19 cellular contexts compared by ENCODE assay signal in genomic region chr11:128195756-128196155, GRCh38.
DNase-seq lines count a peak whose midpoint lies in the region; ATAC-seq and TF ChIP-seq lines count a peak whose summit lies in the region.
"Had no signal": no experiment of that assay in that cellular context is flagged by ENCODE, and none has a peak within 500 bp of the region (broad histone marks: within the 10 kb centered on the region; RNA-seq: fewer than 3 reads in every experiment).

No MANE protein-coding gene starts in this region.

- H3K4me1 ChIP-seq in DND-41 (ENCODE audit: insufficient read depth, low read length): peaks cover 61% of the 10 kb centered on the region
- H3K4me1 ChIP-seq in Loucy (ENCODE audit: insufficient read depth, low read length, poor library complexity, severe bottlenecking): peaks cover 53% of the 10 kb centered on the region
- no peaks in the 10 kb centered on the region for H3K4me1 ChIP-seq in body of pancreas
- H3K4me1 ChIP-seq: Caco-2, SJCRH30 had no signal

- H3K27me3 ChIP-seq in DND-41 (ENCODE audit: insufficient read depth, low read length, poor library complexity) (no peaks in the 10 kb centered on the region), Loucy (ENCODE audit: insufficient read depth, low read length, poor library complexity, severe bottlenecking) (no peaks in the 10 kb centered on the region), body of pancreas (no peaks in the 10 kb centered on the region)
- H3K27me3 ChIP-seq: SJCRH30 had no signal

- H3K4me1 Mint-ChIP-seq in activated T-helper 17 cell treated with anti-CD3 and anti-CD28 coated beads, Interleukin-2, amount 50 U/mL, for 72 hours: peaks cover 25% of the 10 kb centered on the region
- peaks cover 67 to 80% of the 10 kb centered on the region in 2 donors for H3K4me1 Mint-ChIP-seq in immature natural killer cell
- H3K4me1 Mint-ChIP-seq: H9 had no signal

- ATAC-seq in DND-41 (ENCODE audit: insufficient read depth, low read depth) (no peak), body of pancreas (no peak), HG03045 (IDR thresholded peaks at IDR 0.05; ENCODE audit: unreplicated experiment) (no peak)
- peak; percentile 71 for ATAC-seq in activated T-helper 17 cell treated with anti-CD3 and anti-CD28 coated beads, Interleukin-2, amount 50 U/mL, for 72 hours (replicated peaks)

- H3K36me3 Mint-ChIP-seq in activated T-helper 17 cell treated with anti-CD3 and anti-CD28 coated beads, Interleukin-2, amount 50 U/mL, for 72 hours (ENCODE audit: low read depth): no peaks in the 10 kb centered on the region
- H3K36me3 Mint-ChIP-seq in immature natural killer cell: no peaks in the 10 kb centered on the region

- H4K20me1 ChIP-seq in DND-41 (ENCODE audit: insufficient read depth, low read length): no peaks in the 10 kb centered on the region
- H4K20me1 ChIP-seq in Loucy (ENCODE audit: insufficient read depth, low read length, poor library complexity, severe bottlenecking): no peaks in the 10 kb centered on the region

- peak overlapping the region; percentile 42 for H3K4me3 Mint-ChIP-seq in activated T-helper 17 cell treated with anti-CD3 and anti-CD28 coated beads, Interleukin-2, amount 50 U/mL, for 72 hours
- peak overlapping the region in 2 of 5 donors; percentile 24 to 78 for H3K4me3 Mint-ChIP-seq in immature natural killer cell
- H3K4me3 Mint-ChIP-seq: H9 had no signal

- H3K27ac Mint-ChIP-seq in activated T-helper 17 cell treated with anti-CD3 and anti-CD28 coated beads, Interleukin-2, amount 50 U/mL, for 72 hours: peak overlapping the region; percentile 10
- H3K27ac Mint-ChIP-seq in immature natural killer cell: peak overlapping the region in 5 of 6 donors; percentile 48 to 85 (median 75)
- H3K27ac Mint-ChIP-seq: H9 had no signal

- no peak for DNase-seq in DND-41
- no peak for DNase-seq in immature natural killer cell
- no peak for DNase-seq in body of pancreas
- no peak for DNase-seq in NCI-H2107 (lab: John Stamatoyannopoulos, UW)
- no peak for DNase-seq in NOMO-1 treated with dmso at 0.1 percent for 144 hours (lab: John Stamatoyannopoulos, UW; ENCODE audit: unreplicated experiment)
- DNase-seq: Caco-2, H9, NCI-H1092, NCI-H146, NCI-H2081, NCI-H510A treated with DMSO at 0.1 percent for 48 hours, NCI-H774, SJCRH30 had no signal

- no peaks in the 10 kb centered on the region for H3K9me2 ChIP-seq in Loucy (replicated peaks; ENCODE audit: low read depth, low read length)

- H3K9me3 ChIP-seq in DND-41 (ENCODE audit: insufficient read depth, low read length, severe bottlenecking): no peaks in the 10 kb centered on the region
- H3K9me3 ChIP-seq in Loucy (ENCODE audit: insufficient read depth, low read depth, low read length): no peaks in the 10 kb centered on the region
- H3K9me3 ChIP-seq in body of pancreas: no peaks in the 10 kb centered on the region
- H3K9me3 ChIP-seq: Caco-2, SJCRH30 had no signal

- WGBS in body of pancreas, 2 donors: 38 to 48% methylated on average over 1 of the region's 1 CpG

- H3K27ac ChIP-seq in DND-41 (ENCODE audit: low read length): peak overlapping the region; percentile 76
- H3K27ac ChIP-seq in body of pancreas: no peak overlapping the region
- H3K27ac ChIP-seq: HL-60, KMS-11, RWPE1, SJCRH30 had no signal

- no peak for TF ChIP-seq POLR2A in body of pancreas (IDR thresholded peaks at IDR 0.05)

- H3F3A ChIP-seq in Loucy (ENCODE audit: low read depth): peaks cover 4% of the 10 kb centered on the region; the same call in 1 of the 2 replicates

- no peaks in the 10 kb centered on the region for H3K79me2 ChIP-seq in DND-41 (ENCODE audit: insufficient read depth, low read length)
- no peaks in the 10 kb centered on the region for H3K79me2 ChIP-seq in Loucy (ENCODE audit: insufficient read depth, low read length)

- H3K9ac ChIP-seq in DND-41 (ENCODE audit: low read depth, low read length): peak overlapping the region; percentile 34; the same call in 1 of the 2 replicates
- H3K9ac ChIP-seq in Loucy (ENCODE audit: low read depth, low read length, poor library complexity, severe bottlenecking): peak overlapping the region; percentile 55
- H3K9ac ChIP-seq: KMS-11 had no signal

- H3K4me3 ChIP-seq in DND-41 (ENCODE audit: low read depth in 1 of 2, low read length in 2 of 2): no peak overlapping the region
- H3K4me3 ChIP-seq in Loucy (ENCODE audit: low read length, poor library complexity, severe bottlenecking): peak overlapping the region; percentile 45
- H3K4me3 ChIP-seq in body of pancreas: no peak overlapping the region
- H3K4me3 ChIP-seq: SJCRH30 had no signal

- no peaks in the 10 kb centered on the region for H3K9me3 Mint-ChIP-seq in activated T-helper 17 cell treated with anti-CD3 and anti-CD28 coated beads, Interleukin-2, amount 50 U/mL, for 72 hours
- H3K9me3 Mint-ChIP-seq in immature natural killer cell: no peaks in the 10 kb centered on the region
- H3K9me3 Mint-ChIP-seq: H9 had no signal

- peak overlapping the region; percentile 46 for H3K4me2 ChIP-seq in DND-41 (ENCODE audit: insufficient read depth, low read length)
- peak overlapping the region; percentile 63 for H3K4me2 ChIP-seq in Loucy (ENCODE audit: low read depth, low read length, poor library complexity, severe bottlenecking)
- H3K4me2 ChIP-seq: KMS-11 had no signal

- H3K36me3 ChIP-seq in DND-41 (ENCODE audit: insufficient read depth, low read length): no peaks in the 10 kb centered on the region
- no peaks in the 10 kb centered on the region for H3K36me3 ChIP-seq in Loucy (ENCODE audit: insufficient read depth, low read length)
- no peaks in the 10 kb centered on the region for H3K36me3 ChIP-seq in body of pancreas (replicated peaks in 1 of 2; ENCODE audit: insufficient read depth in 1 of 2, low read depth in 2 of 2)
- H3K36me3 ChIP-seq: SJCRH30 had no signal

- TF ChIP-seq CTCF in DND-41 (IDR thresholded peaks at IDR 0.05; ENCODE audit: borderline replicate concordance, extremely low read depth, low read length, poor library complexity, severe bottlenecking): no peak
- TF ChIP-seq CTCF in Loucy (conservative IDR thresholded peaks at IDR 0.05; ENCODE audit: low read length): no peak
- TF ChIP-seq CTCF in body of pancreas (IDR thresholded peaks at IDR 0.05): no peak

- no peaks in the 10 kb centered on the region for H3K27me3 Mint-ChIP-seq in activated T-helper 17 cell treated with anti-CD3 and anti-CD28 coated beads, Interleukin-2, amount 50 U/mL, for 72 hours
- H3K27me3 Mint-ChIP-seq in immature natural killer cell (ENCODE audit: low read depth in 3 of 3): peaks cover 2 to 4% (median 3%) of the 10 kb centered on the region in 3 donors

- no peak overlapping the region for H2AFZ ChIP-seq in DND-41 (ENCODE audit: low read depth, low read length)
- peak overlapping the region; percentile 63; the same call in 1 of the 2 replicates for H2AFZ ChIP-seq in Loucy (ENCODE audit: low read length)

- intact Hi-C loops in body of pancreas (cut with DNase I): no loop called here
